Comparison of ENCODE assay signal across 1 cellular context in the genomic region with DNA sequence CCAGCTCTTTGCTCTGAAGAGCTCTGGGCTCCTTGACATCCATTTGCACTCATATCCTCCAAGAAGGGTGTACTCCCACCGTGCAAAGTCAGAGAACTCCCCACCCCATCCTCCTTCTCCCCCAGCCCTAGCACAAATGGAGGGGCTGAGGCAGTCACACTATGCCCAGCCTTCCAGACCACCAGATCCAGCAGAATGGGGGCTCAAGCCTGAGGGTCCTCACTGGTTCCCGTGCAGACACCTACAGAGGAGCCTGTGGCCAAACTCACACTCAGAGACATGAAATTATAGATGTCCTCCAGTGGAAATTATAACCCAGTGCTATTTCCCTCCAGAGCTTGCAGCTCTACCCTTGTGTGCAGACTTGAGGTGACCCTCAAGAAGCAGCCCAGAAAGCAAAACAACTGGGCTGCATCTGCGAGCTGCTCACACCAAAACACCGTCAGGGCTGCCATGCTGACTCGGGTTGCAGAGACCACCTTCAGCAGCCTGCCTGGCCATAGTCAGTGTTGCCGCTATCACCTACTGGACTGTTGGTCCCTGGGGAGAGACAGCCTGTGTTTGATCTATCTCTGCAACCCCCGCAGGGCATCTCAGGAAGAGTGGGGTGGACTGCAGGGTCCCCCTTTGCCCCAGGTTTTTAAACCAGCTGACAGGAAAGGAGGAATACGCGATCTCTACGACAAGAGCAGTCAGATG.
TF ChIP-seq lines count a peak whose summit lies in the region.

No MANE protein-coding gene starts in this region.

TF ChIP-seq in H1, 55 proteins besides CTCF, POLR2A, EP300 and RAD21:
- TF ChIP-seq RXRA (IDR thresholded peaks at IDR 0.05; ENCODE audit: insufficient read depth, low read depth, low read length), result no peak
- TF ChIP-seq MAFK (IDR thresholded peaks at IDR 0.05; ENCODE audit: low read depth, low read length), result no peak
- TF ChIP-seq TEAD4 (IDR thresholded peaks at IDR 0.05; ENCODE audit: low read depth, low read length), result no peak
- no peak for TF ChIP-seq CEBPB (IDR thresholded peaks at IDR 0.05; ENCODE audit: low read depth, low read length)
- no peak for TF ChIP-seq SP2 (IDR thresholded peaks at IDR 0.05; ENCODE audit: low read length)
